19 cellular contexts compared by ENCODE assay signal in the genomic region with DNA sequence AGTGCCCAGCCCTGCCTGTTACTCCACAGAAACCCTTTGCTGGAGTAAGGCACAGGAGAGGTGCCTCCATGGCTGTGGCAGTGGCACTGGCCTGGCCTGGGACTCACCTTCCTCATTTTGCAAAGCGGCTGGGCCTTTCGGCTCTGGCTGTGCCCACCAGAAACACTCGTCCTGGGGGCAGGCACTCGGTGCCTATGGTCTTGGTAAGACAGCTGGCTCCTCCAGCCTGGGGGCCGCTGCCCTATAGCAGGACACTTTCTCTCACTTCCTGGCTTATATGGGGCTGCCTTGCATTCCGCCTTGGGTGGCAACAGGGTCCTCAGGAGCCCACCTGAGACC. TPM values are rescaled to one million over a fixed set of nuclear protein-coding genes. Genes with fewer than 3 reads are reported as not detected.
DNase-seq lines count a peak whose midpoint lies in the region; ATAC-seq and TF ChIP-seq lines count a peak whose summit lies in the region.
"Had no signal": no experiment of that assay in that cellular context is flagged by ENCODE, and none has a peak within 500 bp of the region (broad histone marks: within the 10 kb centered on the region; RNA-seq: fewer than 3 reads in every experiment).

No MANE protein-coding gene starts in this region.

- no peaks in the 10 kb centered on the region for H3K9me3 Mint-ChIP-seq in stimulated activated naive CD8-positive, alpha-beta T cell treated with anti-CD3 and anti-CD28 coated beads, Interleukin-15, amount 100 ng/mL, for 72 hours
- H3K9me3 Mint-ChIP-seq: T-helper 1 cell treated with Interleukin-12 subunit alpha and Interleukin-12 subunit beta and Interleukin-4 antibody, amounts not matched to agents 30 μg/mL and 1 μg/mL, for 36 hours; type B pancreatic cell had no signal

- ATAC-seq in stimulated activated naive CD8-positive, alpha-beta T cell treated with anti-CD3 and anti-CD28 coated beads, Interleukin-15, amount 100 ng/mL, for 72 hours = no peak
- no peak for ATAC-seq in stimulated activated naive CD8-positive, alpha-beta T cell treated with anti-CD3 and anti-CD28 coated beads, Interleukin-15, Interleukin-2, amounts not matched to agents 100 U/mL and 50 U/mL, for 24 hours
- ATAC-seq in HG03354 (IDR thresholded peaks at IDR 0.05; ENCODE audit: poor library complexity, severe bottlenecking, unreplicated experiment) = no peak
- ATAC-seq: left lobe of liver had no signal

- H3K14ac ChIP-seq in trophoblast cell (ENCODE audit: low read length) = peak overlapping the region; percentile 60

- H3K79me2 ChIP-seq in fibroblast of lung (ENCODE audit: control insufficient read depth, insufficient read depth, low read length) = peaks cover 98% of the 10 kb centered on the region
- H3K79me2 ChIP-seq in trophoblast cell (ENCODE audit: control insufficient read depth, insufficient read depth, low read length, poor library complexity) = peaks cover 64% of the 10 kb centered on the region

- no peak for TF ChIP-seq POLR2A in lower leg skin (IDR thresholded peaks at IDR 0.05)

- peak overlapping the region; percentile 40 for H2BK120ac ChIP-seq in trophoblast cell (ENCODE audit: insufficient read depth, low read length, poor library complexity)

- TF ChIP-seq CTCF in fibroblast of lung (conservative IDR thresholded peaks at IDR 0.05 in 1 of 2, IDR thresholded peaks at IDR 0.05 in 1 of 2; ENCODE audit: low read depth in 1 of 2, low read length in 2 of 2) (no peak), lower leg skin (IDR thresholded peaks at IDR 0.05) (no peak)

- H3K18ac ChIP-seq in trophoblast cell (ENCODE audit: low read length) = peak overlapping the region; percentile 81

- peak overlapping the region; percentile 67 for H3K27ac ChIP-seq in fibroblast of lung (ENCODE audit: insufficient read depth, low read length)
- H3K27ac ChIP-seq in trophoblast cell (ENCODE audit: low read depth, low read length) = peak overlapping the region; percentile 94

- H4K12ac ChIP-seq in trophoblast cell (ENCODE audit: low read depth, low read length) = no peak overlapping the region

- peak overlapping the region; percentile 40 for H2AK5ac ChIP-seq in trophoblast cell (ENCODE audit: low read length)

- H4K91ac ChIP-seq in trophoblast cell (ENCODE audit: low read depth, low read length) = peak overlapping the region; percentile 67

- H3K27me3 ChIP-seq in fibroblast of lung (ENCODE audit: control insufficient read depth, insufficient read depth, low read length) (no peaks in the 10 kb centered on the region), trophoblast cell (ENCODE audit: insufficient read depth, low read length) (no peaks in the 10 kb centered on the region)
- H3K27me3 ChIP-seq: dorsolateral prefrontal cortex, Peyer's patch had no signal

- H3K4ac ChIP-seq in trophoblast cell (ENCODE audit: low read depth, low read length) = peak overlapping the region; percentile 80

- H4K20me1 ChIP-seq in fibroblast of lung (ENCODE audit: control insufficient read depth, extremely low read depth, insufficient read depth, low read length) = no peaks in the 10 kb centered on the region

- H3K4me3 ChIP-seq in fibroblast of lung (replicated peaks in 1 of 4; ENCODE audit: control extremely low read depth in 1 of 4, insufficient read depth in 1 of 4, low read depth in 3 of 4, low read length in 4 of 4) = no peak overlapping the region
- no peak overlapping the region for H3K4me3 ChIP-seq in trophoblast cell (ENCODE audit: low read depth, low read length)
- H3K4me3 ChIP-seq in lower leg skin (ENCODE audit: low read depth, poor library complexity, severe bottlenecking) = no peak overlapping the region
- H3K4me3 ChIP-seq: dorsolateral prefrontal cortex, HAP-1, Peyer's patch had no signal

- peak overlapping the region; percentile 10 for H2BK5ac ChIP-seq in trophoblast cell (ENCODE audit: low read depth, low read length, poor library complexity)

- H3K36me3 ChIP-seq in fibroblast of lung (ENCODE audit: control insufficient read depth, insufficient read depth, low read length) (no peaks in the 10 kb centered on the region), trophoblast cell (ENCODE audit: control insufficient read depth in 1 of 2, insufficient read depth in 2 of 2, low read length in 2 of 2) (peaks cover 3 to 14% of the 10 kb centered on the region in 2 experiments)
- H3K36me3 ChIP-seq: HAP-1, Peyer's patch had no signal

- DNase-seq in stimulated activated naive CD8-positive, alpha-beta T cell treated with anti-CD3 and anti-CD28 coated beads, Interleukin-15, amount 100 ng/mL, for 72 hours = no peak
- no peak for DNase-seq in stimulated activated naive CD8-positive, alpha-beta T cell treated with anti-CD3 and anti-CD28 coated beads, Interleukin-15, Interleukin-2, amounts not matched to agents 100 U/mL and 50 U/mL, for 24 hours
- DNase-seq in fibroblast of lung (ENCODE audit: low read depth in 2 of 2) (no peak), trophoblast cell (no peak), HUDEP-2 (lab: John Stamatoyannopoulos, UW; ENCODE audit: unreplicated experiment in 76 of 76) (no peak), lower leg skin (ENCODE audit: low spot score in 2 of 2) (no peak)
- no peak for DNase-seq in activated CD4-positive, CD25-positive, alpha-beta regulatory T cell treated with anti-CD3 and anti-CD28 coated beads, Interleukin-2, amount 50 U/mL, for 72 hours
- DNase-seq: activated gamma-delta T cell treated with Interleukin-2 at 50 U/mL for 16 hours; Calu3; dorsolateral prefrontal cortex; naive B cell; NCI-H774; Peyer's patch; stimulated activated CD4-positive, alpha-beta T cell treated with anti-CD3 and anti-CD28 coated beads, Interleukin-1b, Interleukin-23, amount 100 ng/mL, for 48 hours had no signal

- H3K4me2 ChIP-seq in fibroblast of lung (ENCODE audit: extremely low read depth, insufficient read depth, low read length) (peak overlapping the region; percentile 20), trophoblast cell (ENCODE audit: low read length) (peak overlapping the region; percentile 27)

- no peak overlapping the region for H3K4me3 Mint-ChIP-seq in stimulated activated naive CD8-positive, alpha-beta T cell treated with anti-CD3 and anti-CD28 coated beads, Interleukin-15, amount 100 ng/mL, for 72 hours
- H3K4me3 Mint-ChIP-seq: naive B cell; T-helper 1 cell treated with Interleukin-12 subunit alpha and Interleukin-12 subunit beta and Interleukin-4 antibody, amounts not matched to agents 30 μg/mL and 1 μg/mL, for 36 hours; type B pancreatic cell had no signal

- peaks cover 43% of the 10 kb centered on the region for H3K4me1 Mint-ChIP-seq in stimulated activated naive CD8-positive, alpha-beta T cell treated with anti-CD3 and anti-CD28 coated beads, Interleukin-15, amount 100 ng/mL, for 72 hours

- no peaks in the 10 kb centered on the region for H3K9me3 ChIP-seq in fibroblast of lung (ENCODE audit: control insufficient read depth, insufficient read depth, low read depth, low read length)
- H3K9me3 ChIP-seq in trophoblast cell (ENCODE audit: insufficient read depth, low read depth, low read length) = no peaks in the 10 kb centered on the region
- H3K9me3 ChIP-seq: HAP-1, Peyer's patch had no signal

- H3K79me1 ChIP-seq in trophoblast cell (ENCODE audit: low read length) = peaks cover 29% of the 10 kb centered on the region

- H2BK12ac ChIP-seq in trophoblast cell (ENCODE audit: low read length) = peak overlapping the region; percentile 50

- no peak overlapping the region for H3K23ac ChIP-seq in trophoblast cell (ENCODE audit: low read length)

- no peaks in the 10 kb centered on the region for H3K27me3 Mint-ChIP-seq in stimulated activated naive CD8-positive, alpha-beta T cell treated with anti-CD3 and anti-CD28 coated beads, Interleukin-15, amount 100 ng/mL, for 72 hours
- H3K27me3 Mint-ChIP-seq: type B pancreatic cell had no signal

- peak overlapping the region; percentile 4 for H3K9ac ChIP-seq in fibroblast of lung (ENCODE audit: insufficient read depth, low read length)
- no peak overlapping the region for H3K9ac ChIP-seq in trophoblast cell (ENCODE audit: low read length)

- intact Hi-C loops in lower leg skin (cut with DNase I; ENCODE audit: low total_unique reads) = no loop called here

- H4K8ac ChIP-seq in trophoblast cell (ENCODE audit: low read depth, low read length) = peak overlapping the region; percentile 27

- peaks cover 67% of the 10 kb centered on the region for H3K4me1 ChIP-seq in fibroblast of lung (ENCODE audit: control insufficient read depth, extremely low read depth, insufficient read depth, low read length)
- peaks cover 63 to 66% of the 10 kb centered on the region in 2 experiments for H3K4me1 ChIP-seq in trophoblast cell (ENCODE audit: control insufficient read depth in 1 of 2, insufficient read depth in 2 of 2, low read length in 2 of 2)

- peak overlapping the region; percentile 21 to 66 for H3K27ac Mint-ChIP-seq in stimulated activated naive CD8-positive, alpha-beta T cell treated with anti-CD3 and anti-CD28 coated beads, Interleukin-15, amount 100 ng/mL, for 72 hours
- H3K27ac Mint-ChIP-seq: T-helper 1 cell treated with Interleukin-12 subunit alpha and Interleukin-12 subunit beta and Interleukin-4 antibody, amounts not matched to agents 30 μg/mL and 1 μg/mL, for 36 hours; type B pancreatic cell had no signal

- no CpG with 5 or more reads among the region's 6 CpGs for WGBS in trophoblast cell (ENCODE audit: extremely low coverage, insufficient coverage, insufficient read length)
- 90 to 93% methylated on average over 6 of the region's 6 CpGs for WGBS in lower leg skin, 2 donors

- H2AFZ ChIP-seq in fibroblast of lung (ENCODE audit: low read length) (no peak overlapping the region), trophoblast cell (ENCODE audit: insufficient read depth, low read length, poor library complexity) (peak overlapping the region; percentile 19)

RNA-seq across cellular contexts. Expression of gene ZMIZ1, which starts 13.2 kb away (rescaled TPM):
- total RNA-seq in fibroblast of lung (20.0 and 30.6 TPM in 2 replicates), lower leg skin (10 to 100 TPM; 58.1 to 87.4 (median 74.2) TPM)
- polyA plus RNA-seq in fibroblast of lung = 6.3 and 18.1 TPM in 2 replicates
- polyA plus RNA-seq in fibroblast of lung (2012) = 23.2 and 46.8 TPM in 2 replicates
- polyA minus RNA-seq in fibroblast of lung (ENCODE audit: low replicate concordance) = 130 and 178 TPM in 2 replicates
- 52.4 and 54.3 TPM in 2 replicates for polyA plus RNA-seq in trophoblast cell (2013)
